Comparison of ENCODE assay signal across 27 cellular contexts in the genomic region with DNA sequence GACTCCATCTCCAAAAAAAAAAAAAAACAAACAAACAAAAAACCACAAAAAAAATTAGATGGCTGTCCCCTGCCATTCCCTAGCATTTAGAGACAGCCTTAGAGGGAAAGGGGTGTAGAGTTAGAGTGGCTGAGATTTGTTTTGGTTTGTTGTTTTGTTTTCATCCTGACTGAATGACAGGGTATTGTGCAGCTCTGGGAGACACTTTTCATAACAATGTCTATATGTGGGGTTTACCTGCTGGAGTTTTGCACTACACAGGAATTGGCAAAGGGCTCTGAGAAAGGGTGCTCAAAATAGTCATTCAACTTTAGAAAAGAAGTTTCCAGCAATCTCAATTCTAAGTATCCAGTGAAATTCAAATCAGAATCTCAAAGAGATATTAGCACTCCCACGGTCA.
"Had no signal": no experiment of that assay in that cellular context is flagged by ENCODE, and none has a peak within 500 bp of the region (broad histone marks: within the 10 kb centered on the region; RNA-seq: fewer than 3 reads in every experiment).

No MANE protein-coding gene starts in this region.

- H3K27ac ChIP-seq: left lung, lower lobe of right lung, ovary, right atrium auricular region, right lobe of liver, transverse colon, upper lobe of left lung, vagina had no signal

- H3K4me2 ChIP-seq: smooth muscle cell had no signal

- H3K9me3 Mint-ChIP-seq: mesothelial cell of epicardium; nephron progenitor cell; stimulated activated naive CD8-positive, alpha-beta T cell treated with anti-CD3 and anti-CD28 coated beads, Interleukin-15, amount 100 ng/mL, for 72 hours had no signal

- ATAC-seq: left colon; left lung; lower lobe of right lung; natural killer cell; right lobe of liver; stimulated activated memory B cell treated with anti-CD40 and anti-IgM and Interleukin-4, amounts not matched to agents 10 μg/mL and 1 μg/mL and 100 μg/mL, for 72 hours; stimulated activated naive CD8-positive, alpha-beta T cell treated with anti-CD3 and anti-CD28 coated beads, Interleukin-15, amount 100 ng/mL, for 72 hours had no signal

- H3K9me3 ChIP-seq: left lung, lower lobe of right lung, ovary, right atrium auricular region, right lobe of liver, transverse colon, upper lobe of left lung, vagina had no signal

- H3K27me3 ChIP-seq: left lung, ovary, right atrium auricular region, right lobe of liver, transverse colon, upper lobe of left lung, vagina had no signal

- H3K36me3 ChIP-seq: left lung, lower lobe of right lung, ovary, right atrium auricular region, right lobe of liver, transverse colon, upper lobe of left lung, vagina had no signal

- H3K4me1 ChIP-seq: left lung, lower lobe of right lung, right atrium auricular region, right lobe of liver, transverse colon, upper lobe of left lung, vagina had no signal

- H3K4me3 Mint-ChIP-seq: immature natural killer cell; mesothelial cell of epicardium; naive B cell; natural killer cell; nephron progenitor cell; stimulated activated memory B cell treated with anti-CD40 and anti-IgM and Interleukin-4, amounts not matched to agents 10 μg/mL and 1 μg/mL and 100 μg/mL, for 72 hours; stimulated activated naive CD8-positive, alpha-beta T cell treated with anti-CD3 and anti-CD28 coated beads, Interleukin-15, amount 100 ng/mL, for 72 hours had no signal

- DNase-seq: hippocampal formation; immature natural killer cell; left colon; lower lobe of right lung; mammary epithelial cell; mesendoderm; naive B cell; natural killer cell; nephron progenitor cell; ovary; right lobe of liver; stimulated activated CD4-positive, alpha-beta T cell treated with anti-CD3 and anti-CD28 coated beads, Interleukin-1b, Interleukin-23, amount 100 ng/mL, for 48 hours; stimulated activated CD4-positive, alpha-beta T cell treated with anti-CD3 and anti-CD28 coated beads, Interleukin-2, amount 100 ng/mL, for 48 hours; stimulated activated CD4-positive, alpha-beta T cell treated with anti-CD3 and anti-CD28 coated beads, Interleukin-4, amount 100 ng/mL, for 4 hours; stimulated activated CD8-positive, alpha-beta memory T cell treated with anti-CD3 and anti-CD28 coated beads, Interleukin-4, amount 100 ng/mL, for 48 hours; stimulated activated naive CD4-positive, alpha-beta T cell treated with Interleukin-2 at 50 U/mL for 16 hours; stimulated activated naive CD8-positive, alpha-beta T cell treated with anti-CD3 and anti-CD28 coated beads, Interleukin-15, amount 100 ng/mL, for 72 hours; substantia nigra; transverse colon; upper lobe of left lung had no signal

- H3K36me3 Mint-ChIP-seq: immature natural killer cell; mesothelial cell of epicardium; naive B cell; natural killer cell; stimulated activated memory B cell treated with anti-CD40 and anti-IgM and Interleukin-4, amounts not matched to agents 10 μg/mL and 1 μg/mL and 100 μg/mL, for 72 hours had no signal

- H3K27ac Mint-ChIP-seq: immature natural killer cell; mesothelial cell of epicardium; naive B cell; natural killer cell; nephron progenitor cell; progenitor cell of endocrine pancreas; stimulated activated memory B cell treated with anti-CD40 and anti-IgM and Interleukin-4, amounts not matched to agents 10 μg/mL and 1 μg/mL and 100 μg/mL, for 72 hours had no signal

- H3K4me3 ChIP-seq: left lung, lower lobe of right lung, ovary, right atrium auricular region, right lobe of liver, smooth muscle cell, transverse colon, upper lobe of left lung, vagina had no signal

- H3K4me1 Mint-ChIP-seq: immature natural killer cell; naive B cell; natural killer cell; stimulated activated memory B cell treated with anti-CD40 and anti-IgM and Interleukin-4, amounts not matched to agents 10 μg/mL and 1 μg/mL and 100 μg/mL, for 72 hours; stimulated activated naive CD8-positive, alpha-beta T cell treated with anti-CD3 and anti-CD28 coated beads, Interleukin-15, amount 100 ng/mL, for 72 hours had no signal

- H3K27me3 Mint-ChIP-seq: naive B cell; progenitor cell of endocrine pancreas; stimulated activated memory B cell treated with anti-CD40 and anti-IgM and Interleukin-4, amounts not matched to agents 10 μg/mL and 1 μg/mL and 100 μg/mL, for 72 hours; stimulated activated naive CD8-positive, alpha-beta T cell treated with anti-CD3 and anti-CD28 coated beads, Interleukin-15, amount 100 ng/mL, for 72 hours had no signal
